ENCODE assay signal across 8 cellular contexts in genomic region chr14:77040309-77040994, GRCh38. TPM values are rescaled to one million over a fixed set of nuclear protein-coding genes. Genes with fewer than 3 reads are reported as not detected.
DNase-seq lines count a peak whose midpoint lies in the region; ATAC-seq and TF ChIP-seq lines count a peak whose summit lies in the region.

No MANE protein-coding gene starts in this region.

- no peaks in the 10 kb centered on the region for H3K36me3 Mint-ChIP-seq in activated T-cell treated with anti-CD3 and anti-CD28 coated beads, Interleukin-2, amount 50 U/mL, for 4 hours (ENCODE audit: insufficient read depth)

- H3K27ac ChIP-seq in PC-9 = peak overlapping the region; percentile 85
- peak overlapping the region; percentile 86 to 100 (median 98) for H3K27ac ChIP-seq in esophagus squamous epithelium

- H3K27me3 Mint-ChIP-seq in activated T-cell treated with anti-CD3 and anti-CD28 coated beads, Interleukin-2, amount 50 U/mL, for 4 hours (ENCODE audit: low read depth) = no peaks in the 10 kb centered on the region

- no TSS peak for BruUV-seq in PC-9 (replicated peaks; lab: Mats Ljungman, UMichigan)

- peaks cover 78% of the 10 kb centered on the region for H3F3A ChIP-seq in PC-9 (ENCODE audit: insufficient read depth, low read depth)

- CTCF ChIA-PET in PC-9 (lab: Charles Lee) = interaction anchor here (0.9 to 1.2 kb wide), 6 partner anchors 13 to 127 kb away, joined by 3 to 10 read pairs (median 3); no protein-coding TSS in a partner anchor

- TF ChIP-seq POLR2A in esophagus squamous epithelium (IDR thresholded peaks at IDR 0.05) = peak in 1 of 4 donors; percentile 29

- no peaks in the 10 kb centered on the region for H3K9me3 Mint-ChIP-seq in activated T-cell treated with anti-CD3 and anti-CD28 coated beads, Interleukin-2, amount 50 U/mL, for 4 hours

- POLR2A ChIA-PET in PC-9 (lab: Charles Lee; ENCODE audit: unreplicated experiment) = interaction anchor here (0.5 to 1.2 kb wide), 7 partner anchors 11 to 136 kb away, joined by 3 to 21 read pairs (median 9); no protein-coding TSS in a partner anchor

- peak overlapping the region; percentile 41 for H3K4me3 ChIP-seq in PC-9
- H3K4me3 ChIP-seq in esophagus squamous epithelium = peak overlapping the region; percentile 12 to 59 (median 34)

- intact Hi-C loops in PC-9 (cut with micrococcal nuclease; ENCODE audit: unreplicated experiment) = loop anchor here (1.0 to 5.0 kb wide), 5 partner anchors 12 to 1588 kb away; partner anchors contain the start of gene IRF2BPL
- intact Hi-C loops in esophagus squamous epithelium (cut with DNase I) = no loop called here

- peak; percentile 52 for ATAC-seq in GM21737 (IDR thresholded peaks at IDR 0.05; ENCODE audit: unreplicated experiment)
- peak; percentile 65 to 66 for ATAC-seq in activated T-cell treated with anti-CD3 and anti-CD28 coated beads, Interleukin-2, amount 50 U/mL, for 4 hours

- H3K9me2 ChIP-seq in PC-9 (ENCODE audit: insufficient read depth) = no peaks in the 10 kb centered on the region

- H3K4me1 ChIP-seq in PC-9 (replicated peaks; ENCODE audit: insufficient read depth) = peaks cover 95% of the 10 kb centered on the region
- peaks cover 81 to 100% (median 88%) of the 10 kb centered on the region in 3 donors for H3K4me1 ChIP-seq in esophagus squamous epithelium

- H3K4me3 Mint-ChIP-seq in activated T-cell treated with anti-CD3 and anti-CD28 coated beads, Interleukin-2, amount 50 U/mL, for 4 hours = peak overlapping the region; percentile 80

- peaks cover 2% of the 10 kb centered on the region; the same call in 1 of the 2 replicates for H3K79me2 ChIP-seq in PC-9 (ENCODE audit: low read depth)

- no peaks in the 10 kb centered on the region for H3K36me3 ChIP-seq in PC-9 (ENCODE audit: low read depth)
- H3K36me3 ChIP-seq in esophagus squamous epithelium = no peaks in the 10 kb centered on the region

- TF ChIP-seq CTCF in PC-9 (conservative IDR thresholded peaks at IDR 0.05) (no peak), esophagus squamous epithelium (IDR thresholded peaks at IDR 0.05) (no peak)

- no peaks in the 10 kb centered on the region for H3K27me3 ChIP-seq in PC-9 (ENCODE audit: insufficient read depth, low read depth)
- no peaks in the 10 kb centered on the region for H3K27me3 ChIP-seq in esophagus squamous epithelium

- H3K9me3 ChIP-seq in PC-9 (ENCODE audit: insufficient read depth, low read depth) = no peaks in the 10 kb centered on the region
- no peaks in the 10 kb centered on the region for H3K9me3 ChIP-seq in esophagus squamous epithelium

- peaks cover 85% of the 10 kb centered on the region for H3K4me1 Mint-ChIP-seq in activated T-cell treated with anti-CD3 and anti-CD28 coated beads, Interleukin-2, amount 50 U/mL, for 4 hours (ENCODE audit: low read depth)

- no peaks in the 10 kb centered on the region for H4K20me1 ChIP-seq in PC-9 (ENCODE audit: insufficient read depth)

- peak overlapping the region; percentile 76 for H2AFZ ChIP-seq in PC-9

- H3K4me2 ChIP-seq in PC-9 = peak overlapping the region; percentile 79

- 0% methylated on average over 17 to 18 of the region's 23 CpGs for WGBS in esophagus squamous epithelium, 2 donors

- DNase-seq in DMS 273 (lab: John Stamatoyannopoulos, UW; ENCODE audit: unreplicated experiment) = peak; percentile 100
- peak; percentile 98 for DNase-seq in KG1 (lab: John Stamatoyannopoulos, UW)
- peak; percentile 99 for DNase-seq in PC-9
- DNase-seq in activated T-cell treated with anti-CD3 and anti-CD28 coated beads, Interleukin-2, amount 50 U/mL, for 4 hours = peak; percentile 97
- peak; percentile 83 for DNase-seq in esophagus squamous epithelium (lab: John Stamatoyannopoulos, UW)
- peak; percentile 99 for DNase-seq in myocyte (ENCODE audit: low read depth)
- DNase-seq in stimulated activated CD8-positive, alpha-beta memory T cell treated with anti-CD3 and anti-CD28 coated beads, Interleukin-7, amount 100 ng/mL, for 4 hours (ENCODE audit: low read depth in 2 of 2) = peak; percentile 92 to 95

RNA-seq across cellular contexts. Expression of gene IRF2BPL, which starts 11.9 kb away (rescaled TPM):
- 74.6 and 84.5 TPM in 2 replicates for total RNA-seq in PC-9 (2021)
- total RNA-seq in activated T-cell treated with anti-CD3 and anti-CD28 coated beads, Interleukin-2, amount 50 U/mL, for 4 hours = 10 to 100 TPM; 29.5 to 37.1 (median 32.7) TPM
- total RNA-seq in esophagus squamous epithelium = 10 to 100 TPM; 15.8 to 28.8 (median 24.0) TPM
- 78.2 and 114 TPM in 2 replicates for total RNA-seq in myocyte
- 43.7 TPM for polyA plus RNA-seq in myocyte (2012)

RNA-seq across cellular contexts. Expression of gene CIPC, which starts 57.6 kb away (rescaled TPM):
- total RNA-seq in PC-9 (2021) = 54.7 and 66.3 TPM in 2 replicates
- 10 to 100 TPM in 1 of 3 donors, 1 to 10 TPM in 2; 9.0 to 10.2 (median 9.4) TPM for total RNA-seq in activated T-cell treated with anti-CD3 and anti-CD28 coated beads, Interleukin-2, amount 50 U/mL, for 4 hours
- 10 to 100 TPM; 17.1 to 38.3 (median 32.6) TPM for total RNA-seq in esophagus squamous epithelium
- 30.7 and 42.9 TPM in 2 replicates for total RNA-seq in myocyte
- 12.4 TPM for polyA plus RNA-seq in myocyte (2012)

Comparison
In these comparisons a context has a peak if more than half of its experiments do, and no peak if none do; other contexts are left out.
1. Peak in every context shown above with its lines: DNase-seq, ATAC-seq, H3K4me3 ChIP-seq and H3K27ac ChIP-seq.